In the genomic region with DNA sequence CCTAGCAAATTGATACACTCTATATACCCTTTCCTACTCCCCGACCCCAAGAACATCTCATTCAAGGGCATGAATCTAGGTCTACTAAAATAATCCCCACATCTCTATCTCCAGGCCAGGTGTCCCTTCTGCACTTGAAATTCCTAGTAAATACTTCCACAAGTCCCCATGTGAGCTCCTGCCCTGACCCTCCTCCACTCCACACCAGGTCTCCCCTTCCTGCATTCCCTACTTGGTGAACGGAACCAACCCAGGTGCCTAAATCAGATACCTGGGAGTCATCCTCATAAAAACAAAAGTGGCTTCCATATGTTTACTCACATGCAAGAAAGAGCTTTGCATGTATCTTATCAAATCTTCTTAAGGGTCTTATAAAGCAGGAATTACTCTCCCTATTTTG, we compare ENCODE assay signal across 19 cellular contexts.
DNase-seq lines count a peak whose midpoint lies in the region; ATAC-seq and TF ChIP-seq lines count a peak whose summit lies in the region.
"Had no signal": no experiment of that assay in that cellular context is flagged by ENCODE, and none has a peak within 500 bp of the region (broad histone marks: within the 10 kb centered on the region; RNA-seq: fewer than 3 reads in every experiment).

No MANE protein-coding gene starts in this region.

- peak overlapping the region; percentile 7 for H3K4me2 ChIP-seq in Loucy (ENCODE audit: low read depth, low read length, poor library complexity, severe bottlenecking)

- H3K36me3 Mint-ChIP-seq in T-helper 2 cell treated with Interferon-gamma antibody and Interleukin-4, amounts not matched to agents 5 μg/mL and 100 μg/mL, for 36 hours (ENCODE audit: low read depth): peaks cover 37% of the 10 kb centered on the region
- no peaks in the 10 kb centered on the region for H3K36me3 Mint-ChIP-seq in natural killer cell treated with Interleukin-12 subunit alpha and Interleukin-12 subunit beta and Interleukin-15 and Interleukin-18, amount 100 ng/mL, for 72 hours

- H3K4me3 Mint-ChIP-seq in T-helper 2 cell treated with Interferon-gamma antibody and Interleukin-4, amounts not matched to agents 5 μg/mL and 100 μg/mL, for 36 hours: no peak overlapping the region
- H3K4me3 Mint-ChIP-seq in natural killer cell treated with Interleukin-12 subunit alpha and Interleukin-12 subunit beta and Interleukin-15 and Interleukin-18, amount 100 ng/mL, for 72 hours: peak overlapping the region; percentile 35

- H3K27me3 Mint-ChIP-seq in T-helper 2 cell treated with Interferon-gamma antibody and Interleukin-4, amounts not matched to agents 5 μg/mL and 100 μg/mL, for 36 hours (ENCODE audit: low read depth): no peaks in the 10 kb centered on the region
- H3K27me3 Mint-ChIP-seq in natural killer cell treated with Interleukin-12 subunit alpha and Interleukin-12 subunit beta and Interleukin-15 and Interleukin-18, amount 100 ng/mL, for 72 hours: no peaks in the 10 kb centered on the region

- TF ChIP-seq CTCF in Loucy (conservative IDR thresholded peaks at IDR 0.05; ENCODE audit: low read length) (no peak), adrenal gland (IDR thresholded peaks at IDR 0.05) (no peak)

- peaks cover 43% of the 10 kb centered on the region for H3K4me1 Mint-ChIP-seq in T-helper 2 cell treated with Interferon-gamma antibody and Interleukin-4, amounts not matched to agents 5 μg/mL and 100 μg/mL, for 36 hours (ENCODE audit: low read depth)
- H3K4me1 Mint-ChIP-seq in natural killer cell treated with Interleukin-12 subunit alpha and Interleukin-12 subunit beta and Interleukin-15 and Interleukin-18, amount 100 ng/mL, for 72 hours (ENCODE audit: low read depth in 2 of 2): peaks cover 36 to 38% of the 10 kb centered on the region in 2 donors

- H3K4me3 ChIP-seq in Loucy (ENCODE audit: low read length, poor library complexity, severe bottlenecking): no peak overlapping the region
- H3K4me3 ChIP-seq in adrenal gland: no peak overlapping the region
- H3K4me3 ChIP-seq: K562, smooth muscle cell had no signal

- H3F3A ChIP-seq in Loucy (ENCODE audit: low read depth): no peaks in the 10 kb centered on the region

- H3K9me3 ChIP-seq in Loucy (ENCODE audit: insufficient read depth, low read depth, low read length) (no peaks in the 10 kb centered on the region), adrenal gland (replicated peaks in 1 of 3) (no peaks in the 10 kb centered on the region)
- H3K9me3 ChIP-seq: Caco-2 had no signal

- H4K20me1 ChIP-seq in Loucy (ENCODE audit: insufficient read depth, low read length, poor library complexity, severe bottlenecking): peaks cover 17% of the 10 kb centered on the region

- peak overlapping the region; percentile 39 for H3K27ac Mint-ChIP-seq in T-helper 2 cell treated with Interferon-gamma antibody and Interleukin-4, amounts not matched to agents 5 μg/mL and 100 μg/mL, for 36 hours
- H3K27ac Mint-ChIP-seq in natural killer cell treated with Interleukin-12 subunit alpha and Interleukin-12 subunit beta and Interleukin-15 and Interleukin-18, amount 100 ng/mL, for 72 hours: peak overlapping the region; percentile 56 to 72

- H3K79me2 ChIP-seq in Loucy (ENCODE audit: insufficient read depth, low read length): peaks cover 81% of the 10 kb centered on the region

- H2AFZ ChIP-seq in Loucy (ENCODE audit: low read length): no peak overlapping the region

- no peak overlapping the region for H3K9ac ChIP-seq in Loucy (ENCODE audit: low read depth, low read length, poor library complexity, severe bottlenecking)

- no peaks in the 10 kb centered on the region for H3K27me3 ChIP-seq in Loucy (ENCODE audit: insufficient read depth, low read length, poor library complexity, severe bottlenecking)
- H3K27me3 ChIP-seq in adrenal gland: no peaks in the 10 kb centered on the region

- no peaks in the 10 kb centered on the region for H3K9me3 Mint-ChIP-seq in T-helper 2 cell treated with Interferon-gamma antibody and Interleukin-4, amounts not matched to agents 5 μg/mL and 100 μg/mL, for 36 hours
- no peaks in the 10 kb centered on the region for H3K9me3 Mint-ChIP-seq in natural killer cell treated with Interleukin-12 subunit alpha and Interleukin-12 subunit beta and Interleukin-15 and Interleukin-18, amount 100 ng/mL, for 72 hours

- H3K4me1 ChIP-seq in Loucy (ENCODE audit: insufficient read depth, low read length, poor library complexity, severe bottlenecking) (peaks cover 33% of the 10 kb centered on the region), adrenal gland (replicated peaks in 1 of 2) (peaks cover 13 to 28% of the 10 kb centered on the region in 2 donors)

- intact Hi-C loops in adrenal gland (cut with DNase I): no loop called here

- no peaks in the 10 kb centered on the region for H3K9me2 ChIP-seq in Loucy (replicated peaks; ENCODE audit: low read depth, low read length)

- no peak for ATAC-seq in natural killer cell treated with Interleukin-12 subunit alpha and Interleukin-12 subunit beta and Interleukin-15 and Interleukin-18, amount 100 ng/mL, for 72 hours
- no peak for ATAC-seq in HG03135 (IDR thresholded peaks at IDR 0.05; ENCODE audit: unreplicated experiment)
- ATAC-seq: K562 had no signal

- H3K27ac ChIP-seq in adrenal gland: peak overlapping the region in 3 of 5 donors; percentile 56 to 87 (median 70)

- H3K36me3 ChIP-seq in Loucy (ENCODE audit: insufficient read depth, low read length): peaks cover 10% of the 10 kb centered on the region; the same call in 1 of the 2 replicates
- no peaks in the 10 kb centered on the region for H3K36me3 ChIP-seq in adrenal gland (replicated peaks in 1 of 2)

- TF ChIP-seq POLR2A in adrenal gland (IDR thresholded peaks at IDR 0.05): no peak

- DNase-seq in T-helper 2 cell treated with Interferon-gamma antibody and Interleukin-4, amounts not matched to agents 5 μg/mL and 100 μg/mL, for 36 hours (ENCODE audit: low spot score): no peak
- DNase-seq in T-helper 2 cell: no peak
- DNase-seq in adrenal gland: no peak
- DNase-seq in natural killer cell treated with Interleukin-12 subunit alpha and Interleukin-12 subunit beta and Interleukin-15 and Interleukin-18, amount 100 ng/mL, for 72 hours (ENCODE audit: low spot score): no peak
- no peak for DNase-seq in globus pallidus (ENCODE audit: low spot score)
- DNase-seq in islet precursor cell: no peak
- DNase-seq: activated CD4-positive, alpha-beta T cell treated with anti-CD3 and anti-CD28 coated beads for 48 hours; activated naive CD4-positive, alpha-beta T cell treated with Interleukin-2 at 50 U/mL for 16 hours; Caco-2; GF-D8; hippocampal formation; NCI-H1417 treated with DMSO at 0.1 percent for 48 hours; NCI-H345; OCI-M1; substantia nigra had no signal

- 96 to 100% (median 98%) methylated on average over 2 of the region's 2 CpGs for WGBS in adrenal gland, 4 donors
